In genomic region chr7:106095634-106096033, GRCh38 we compare ENCODE assay signal across 26 cellular contexts.
"Had no signal": no experiment of that assay in that cellular context is flagged by ENCODE, and none has a peak within 500 bp of the region (broad histone marks: within the 10 kb centered on the region; RNA-seq: fewer than 3 reads in every experiment).

No MANE protein-coding gene starts in this region.

- H3K36me3 ChIP-seq: prostate gland had no signal

- DNase-seq: effector memory CD8-positive, alpha-beta T cell; erythroblast; esophagus squamous epithelium; foreskin melanocyte; glutamatergic neuron; heart right ventricle; hippocampal formation; left cardiac atrium; left lung; mesendoderm; naive thymus-derived CD8-positive, alpha-beta T cell; nephron progenitor cell; nucleus accumbens; stimulated activated CD4-positive, alpha-beta T cell treated with anti-CD3 and anti-CD28 coated beads, Interleukin-2, amount 100 ng/mL, for 24 hours; stimulated activated CD4-positive, alpha-beta T cell treated with anti-CD3 and anti-CD28 coated beads, Interleukin-4, amount 100 ng/mL, for 24 hours; stimulated activated naive CD4-positive, alpha-beta T cell treated with Interleukin-2 at 50 U/mL for 16 hours; stomach; thyroid gland; trophoblast cell had no signal

- H3K27ac ChIP-seq: esophagus squamous epithelium, heart right ventricle, left lung, prostate gland, right atrium auricular region, stomach, thyroid gland, vagina had no signal

- H3K9me3 ChIP-seq: esophagus squamous epithelium, heart right ventricle, left lung, prostate gland, right atrium auricular region, stomach, thyroid gland, vagina had no signal

- H3K27me3 Mint-ChIP-seq: effector memory CD8-positive, alpha-beta T cell; naive thymus-derived CD8-positive, alpha-beta T cell had no signal

- H3K4me3 Mint-ChIP-seq: effector memory CD8-positive, alpha-beta T cell; naive thymus-derived CD8-positive, alpha-beta T cell; nephron progenitor cell; stimulated activated effector memory CD8-positive, alpha-beta T cell treated with anti-CD3 and anti-CD28 coated beads, Interleukin-12 subunit alpha, Interleukin-12 subunit beta, amount 100 ng/mL, for 72 hours had no signal

- FAIRE-seq: endometrium, islet of Langerhans had no signal

- H3K27me3 ChIP-seq: esophagus squamous epithelium, heart right ventricle, left lung, right atrium auricular region, stomach, thyroid gland, vagina had no signal

- H3K4me1 ChIP-seq: prostate gland had no signal

- H3K27ac Mint-ChIP-seq: effector memory CD8-positive, alpha-beta T cell; nephron progenitor cell; stimulated activated effector memory CD8-positive, alpha-beta T cell treated with anti-CD3 and anti-CD28 coated beads, Interleukin-12 subunit alpha, Interleukin-12 subunit beta, amount 100 ng/mL, for 72 hours had no signal

- ATAC-seq: effector memory CD8-positive, alpha-beta T cell; heart right ventricle; left cardiac atrium; left lung; naive thymus-derived CD8-positive, alpha-beta T cell; sciatic nerve; stimulated activated effector memory CD8-positive, alpha-beta T cell treated with anti-CD3 and anti-CD28 coated beads, Interleukin-12 subunit alpha, Interleukin-12 subunit beta, amount 100 ng/mL, for 72 hours had no signal

- H3K4me3 ChIP-seq: esophagus squamous epithelium, heart right ventricle, left lung, prostate gland, right atrium auricular region, stomach, thyroid gland, vagina had no signal

- H3K9me3 Mint-ChIP-seq: effector memory CD8-positive, alpha-beta T cell; naive thymus-derived CD8-positive, alpha-beta T cell; nephron progenitor cell; stimulated activated effector memory CD8-positive, alpha-beta T cell treated with anti-CD3 and anti-CD28 coated beads, Interleukin-12 subunit alpha, Interleukin-12 subunit beta, amount 100 ng/mL, for 72 hours had no signal
